Comparison of ENCODE assay signal across 23 cellular contexts in genomic region chr5:21574429-21574828, GRCh38.
DNase-seq lines count a peak whose midpoint lies in the region; ATAC-seq and TF ChIP-seq lines count a peak whose summit lies in the region.
"Had no signal": no experiment of that assay in that cellular context is flagged by ENCODE, and none has a peak within 500 bp of the region (broad histone marks: within the 10 kb centered on the region; RNA-seq: fewer than 3 reads in every experiment).

No MANE protein-coding gene starts in this region.

- no peaks in the 10 kb centered on the region for H3K9me3 ChIP-seq in right atrium auricular region
- H3K9me3 ChIP-seq in SK-N-SH = no peaks in the 10 kb centered on the region
- H3K9me3 ChIP-seq in aorta (ENCODE audit: control insufficient read depth, low read length) = no peaks in the 10 kb centered on the region
- H3K9me3 ChIP-seq in mesenchymal stem cell (ENCODE audit: control insufficient read depth, low read length) = no peaks in the 10 kb centered on the region
- H3K9me3 ChIP-seq: MG63 had no signal

- no peaks in the 10 kb centered on the region for H3K4me1 ChIP-seq in right atrium auricular region
- H3K4me1 ChIP-seq in SK-N-SH (ENCODE audit: control insufficient read depth in 1 of 2, insufficient read depth in 2 of 2, low read depth in 1 of 2, low read length in 1 of 2) = peaks cover 0 to 7% of the 10 kb centered on the region in 2 experiments; a peak in 2 of 4 replicates
- H3K4me1 ChIP-seq in aorta (ENCODE audit: control insufficient read depth in 1 of 2, insufficient read depth in 2 of 2, low read length in 2 of 2) = no peaks in the 10 kb centered on the region
- no peaks in the 10 kb centered on the region for H3K4me1 ChIP-seq in mesenchymal stem cell (ENCODE audit: control insufficient read depth, insufficient read depth, low read depth, low read length)
- H3K4me1 ChIP-seq: spleen had no signal

- peak overlapping the region; percentile 30 for H3K27ac Mint-ChIP-seq in glutamatergic neuron (ENCODE audit: unreplicated experiment)
- H3K27ac Mint-ChIP-seq: activated B cell treated with CpG ODN at 0.5 μM for 24 hours; activated naive CD4-positive, alpha-beta T cell treated with anti-CD3 and anti-CD28 coated beads, Interleukin-2, amount 10 ng/mL, durations not matched to agents 7 days and 5 days; activated T-helper 1 cell treated with anti-CD3 and anti-CD28 coated beads, Interleukin-12 subunit alpha, Interleukin-12 subunit beta, Interleukin-2, Interleukin-4 antibody, amounts not matched to agents 30 ng/mL and 10 ng/mL and 1 ng/mL, durations not matched to agents 14 hours and 24 hours and 36 hours; natural killer cell had no signal

- no peaks in the 10 kb centered on the region for H3K36me3 ChIP-seq in right atrium auricular region
- H3K36me3 ChIP-seq in SK-N-SH (replicated peaks in 1 of 2; ENCODE audit: control insufficient read depth in 1 of 2, insufficient read depth in 2 of 2, low read length in 1 of 2) = no peaks in the 10 kb centered on the region
- H3K36me3 ChIP-seq in aorta (ENCODE audit: control insufficient read depth in 1 of 2, insufficient read depth in 2 of 2, low read length in 1 of 2) = no peaks in the 10 kb centered on the region
- H3K36me3 ChIP-seq in mesenchymal stem cell (ENCODE audit: control insufficient read depth in 1 of 2, insufficient read depth in 2 of 2, low read depth in 1 of 2, low read length in 2 of 2) = no peaks in the 10 kb centered on the region
- H3K36me3 ChIP-seq: MG63, spleen had no signal

- POLR2A ChIA-PET in SK-N-SH (lab: Yijun Ruan, JAX) = no interaction called here

- TF ChIP-seq EP300 in SK-N-SH (IDR thresholded peaks at IDR 0.05; ENCODE audit: borderline replicate concordance in 1 of 2, low read depth in 1 of 2, low read length in 1 of 2) = no peak

- H3K23ac ChIP-seq in mesenchymal stem cell (ENCODE audit: low read length in 2 of 2) = no peak overlapping the region

- ATAC-seq in Right ventricle myocardium inferior (peak; percentile 89), aorta (ENCODE audit: low FRiP score) (peak; percentile 54)
- ATAC-seq: esophagus mucosa, natural killer cell had no signal

- H2BK12ac ChIP-seq in mesenchymal stem cell (ENCODE audit: low read length in 2 of 2) = no peak overlapping the region

- H3K4me3 ChIP-seq in right atrium auricular region = no peak overlapping the region
- no peak overlapping the region for H3K4me3 ChIP-seq in SK-N-SH (ENCODE audit: low read depth in 2 of 2, low read length in 1 of 2)
- H3K4me3 ChIP-seq in aorta (ENCODE audit: low read length in 2 of 2) = no peak overlapping the region
- no peak overlapping the region for H3K4me3 ChIP-seq in mesenchymal stem cell (ENCODE audit: insufficient read depth in 1 of 2, low read depth in 1 of 2, low read length in 2 of 2)
- H3K4me3 ChIP-seq: MG63, spleen had no signal

- CTCF ChIA-PET in SK-N-SH (lab: Yijun Ruan, JAX) = no interaction called here

- H3F3A ChIP-seq in SK-N-SH (replicated peaks; ENCODE audit: insufficient read depth) = no peaks in the 10 kb centered on the region

- H4K20me1 ChIP-seq in SK-N-SH (ENCODE audit: insufficient read depth) = no peaks in the 10 kb centered on the region

- no peak overlapping the region for H3K18ac ChIP-seq in mesenchymal stem cell (ENCODE audit: low read depth in 1 of 2, low read length in 2 of 2)

- H4K91ac ChIP-seq in mesenchymal stem cell (ENCODE audit: low read length) = no peak overlapping the region

- no peaks in the 10 kb centered on the region for H3K9me2 ChIP-seq in SK-N-SH

- WGBS in SK-N-SH (ENCODE audit: low lambda C conversion rate) = 25% methylated on average over 5 of the region's 5 CpGs
- 59 to 79% methylated on average over 5 of the region's 5 CpGs for WGBS in aorta, 2 donors
- WGBS in mesenchymal stem cell = no CpG with 5 or more reads among the region's 5 CpGs

- no peak overlapping the region for H2BK5ac ChIP-seq in mesenchymal stem cell (ENCODE audit: low read depth, low read length, poor library complexity, severe bottlenecking)

- H3K79me1 ChIP-seq in mesenchymal stem cell (replicated peaks; ENCODE audit: low read length, poor library complexity, severe bottlenecking) = no peaks in the 10 kb centered on the region

- H3K9me3 Mint-ChIP-seq in glutamatergic neuron (ENCODE audit: unreplicated experiment) = peaks cover 3% of the 10 kb centered on the region

- H3K27ac ChIP-seq in right atrium auricular region (no peak overlapping the region), SK-N-SH (ENCODE audit: low read depth in 2 of 2, low read length in 1 of 2) (no peak overlapping the region; a peak in 2 of 4 replicates), aorta (ENCODE audit: low read depth in 1 of 2, low read length in 2 of 2) (no peak overlapping the region), mesenchymal stem cell (ENCODE audit: low read length, poor library complexity, severe bottlenecking) (no peak overlapping the region)
- H3K27ac ChIP-seq: spleen had no signal

- H2AFZ ChIP-seq in SK-N-SH (ENCODE audit: low read depth) (no peak overlapping the region), mesenchymal stem cell (ENCODE audit: low read depth, low read length) (no peak overlapping the region)

- peak overlapping the region; percentile 28 for H3K4me3 Mint-ChIP-seq in glutamatergic neuron (ENCODE audit: unreplicated experiment)
- H3K4me3 Mint-ChIP-seq: activated B cell treated with CpG ODN at 0.5 μM for 24 hours; activated naive CD4-positive, alpha-beta T cell treated with anti-CD3 and anti-CD28 coated beads, Interleukin-2, amount 10 ng/mL, durations not matched to agents 7 days and 5 days; activated T-helper 1 cell treated with anti-CD3 and anti-CD28 coated beads, Interleukin-12 subunit alpha, Interleukin-12 subunit beta, Interleukin-2, Interleukin-4 antibody, amounts not matched to agents 30 ng/mL and 10 ng/mL and 1 ng/mL, durations not matched to agents 14 hours and 24 hours and 36 hours; natural killer cell had no signal

- H3K4me2 ChIP-seq in SK-N-SH (no peak overlapping the region), mesenchymal stem cell (ENCODE audit: low read length, poor library complexity, severe bottlenecking) (no peak overlapping the region)

- TF ChIP-seq RAD21 in SK-N-SH (IDR thresholded peaks at IDR 0.05; ENCODE audit: low read length) = no peak

- H3K27me3 Mint-ChIP-seq in glutamatergic neuron (ENCODE audit: unreplicated experiment) = no peaks in the 10 kb centered on the region
- H3K27me3 Mint-ChIP-seq: activated B cell treated with CpG ODN at 0.5 μM for 24 hours; activated naive CD4-positive, alpha-beta T cell treated with anti-CD3 and anti-CD28 coated beads, Interleukin-2, amount 10 ng/mL, durations not matched to agents 7 days and 5 days had no signal

- H3K9ac ChIP-seq in SK-N-SH (no peak overlapping the region), mesenchymal stem cell (ENCODE audit: low read length) (no peak overlapping the region)

- no peak overlapping the region for H4K8ac ChIP-seq in mesenchymal stem cell (ENCODE audit: low read length)

- no peaks in the 10 kb centered on the region for H3K36me3 Mint-ChIP-seq in glutamatergic neuron (ENCODE audit: unreplicated experiment)
- H3K36me3 Mint-ChIP-seq: activated naive CD4-positive, alpha-beta T cell treated with anti-CD3 and anti-CD28 coated beads, Interleukin-2, amount 10 ng/mL, durations not matched to agents 7 days and 5 days; natural killer cell had no signal

- intact Hi-C loops in Right ventricle myocardium inferior (cut with DNase I) = no loop called here
- intact Hi-C loops in aorta (cut with DNase I) = no loop called here

- H2BK120ac ChIP-seq in mesenchymal stem cell (ENCODE audit: low read depth, low read length) = no peak overlapping the region

- H3K14ac ChIP-seq in mesenchymal stem cell (ENCODE audit: low read length in 2 of 2) = no peak overlapping the region

- DNase-seq in Right ventricle myocardium inferior (ENCODE audit: missing footprints) (no peak), right atrium auricular region (ENCODE audit: low spot score) (no peak), SK-N-SH (no peak), glutamatergic neuron (no peak), aorta (no peak), GF-D8 (lab: John Stamatoyannopoulos, UW) (no peak), SK-N-DZ (ENCODE audit: low spot score) (no peak), mesenchymal stem cell (no peak)
- DNase-seq: ACHN; activated B cell treated with CpG ODN at 0.5 μM for 24 hours; activated CD4-positive, alpha-beta T cell treated with anti-CD3 and anti-CD28 coated beads, Interleukin-2, amount 50 U/mL, for 48 hours; activated naive CD4-positive, alpha-beta T cell treated with anti-CD3 and anti-CD28 coated beads, Interleukin-2, amount 10 ng/mL, durations not matched to agents 7 days and 5 days; caudate nucleus; KG1; MG63; natural killer cell; NCI-H1694; NCI-H526 treated with DMSO at 0.1 percent for 48 hours; occipital lobe; spleen; T1000 had no signal

- H2AK5ac ChIP-seq in mesenchymal stem cell (ENCODE audit: low read length, severe bottlenecking) = no peak overlapping the region

- no peak for TF ChIP-seq CTCF in right atrium auricular region (IDR thresholded peaks at IDR 0.05)
- TF ChIP-seq CTCF in SK-N-SH (IDR thresholded peaks at IDR 0.05) = no peak
- TF ChIP-seq CTCF in glutamatergic neuron (IDR thresholded peaks at IDR 0.05; ENCODE audit: partially characterized antibody, unreplicated experiment) = no peak

- H3K27me3 ChIP-seq in right atrium auricular region (no peaks in the 10 kb centered on the region), SK-N-SH (ENCODE audit: insufficient read depth) (no peaks in the 10 kb centered on the region), aorta (ENCODE audit: control insufficient read depth in 1 of 2, insufficient read depth in 2 of 2, low read length in 1 of 2) (no peaks in the 10 kb centered on the region), mesenchymal stem cell (ENCODE audit: control insufficient read depth in 1 of 2, insufficient read depth in 1 of 2, low read length in 2 of 2) (no peaks in the 10 kb centered on the region)
- H3K27me3 ChIP-seq: MG63, spleen had no signal

- no peak overlapping the region for H2BK15ac ChIP-seq in mesenchymal stem cell (ENCODE audit: low read depth, poor library complexity, severe bottlenecking)

- H3K4me1 Mint-ChIP-seq in glutamatergic neuron (ENCODE audit: low read depth, unreplicated experiment) = peaks cover 16% of the 10 kb centered on the region
- H3K4me1 Mint-ChIP-seq: activated B cell treated with CpG ODN at 0.5 μM for 24 hours; activated naive CD4-positive, alpha-beta T cell treated with anti-CD3 and anti-CD28 coated beads, Interleukin-2, amount 10 ng/mL, durations not matched to agents 7 days and 5 days; natural killer cell had no signal

- no peak overlapping the region for H3K4ac ChIP-seq in mesenchymal stem cell (ENCODE audit: low read depth in 1 of 2, low read length in 2 of 2)

- no peaks in the 10 kb centered on the region for H3K79me2 ChIP-seq in SK-N-SH (ENCODE audit: insufficient read depth)

TF ChIP-seq in SK-N-SH, 30 proteins besides CTCF, POLR2A, EP300 and RAD21 (continues in another document):
- no peak for TF ChIP-seq RCOR1 (IDR thresholded peaks at IDR 0.05; ENCODE audit: low read length)
